In genomic region chr1:63537940-63538339, GRCh38 we compare ENCODE assay signal across 1 cellular context.
TF ChIP-seq lines count a peak whose summit lies in the region.

No MANE protein-coding gene starts in this region.

TF ChIP-seq in liver, 16 proteins besides CTCF, POLR2A, EP300 and RAD21 (continued from another document):
- TF ChIP-seq FOXA1 (IDR thresholded peaks at IDR 0.05) (no peak), HNF4A (conservative IDR thresholded peaks at IDR 0.05) (no peak), RXRA (IDR thresholded peaks at IDR 0.05) (no peak), HNF4G (IDR thresholded peaks at IDR 0.05) (no peak), GABPA (IDR thresholded peaks at IDR 0.05 in 1 of 2, conservative IDR thresholded peaks at IDR 0.05 in 1 of 2) (no peak), JUND (IDR thresholded peaks at IDR 0.05) (no peak)
